ENCODE assay signal across 10 cellular contexts in genomic region chr22:27752771-27753170, GRCh38. TPM values are rescaled to one million over a fixed set of nuclear protein-coding genes. Genes with fewer than 3 reads are reported as not detected.
DNase-seq lines count a peak whose midpoint lies in the region; ATAC-seq, FAIRE-seq and TF ChIP-seq lines count a peak whose summit lies in the region.
"Had no signal": no experiment of that assay in that cellular context is flagged by ENCODE, and none has a peak within 500 bp of the region (broad histone marks: within the 10 kb centered on the region; RNA-seq: fewer than 3 reads in every experiment).

No MANE protein-coding gene starts in this region.

- H3K27me3 ChIP-seq in MG63 = no peaks in the 10 kb centered on the region

- TF ChIP-seq RAD21 in A549 (conservative IDR thresholded peaks at IDR 0.05 in 1 of 2, IDR thresholded peaks at IDR 0.05 in 1 of 2) = no peak

- TF ChIP-seq CTCF in A549 (IDR thresholded peaks at IDR 0.05) = no peak

- H3K27ac ChIP-seq in A549 = peak overlapping the region in 1 of 2 experiments; percentile 41; a peak in 3 of 6 replicates

- no peak for TF ChIP-seq POLR2A in A549 (IDR thresholded peaks at IDR 0.05; ENCODE audit: low read length)

- DNase-seq in A549 (ENCODE audit: low read depth in 1 of 2, low spot score in 1 of 2) (peak in 1 of 2 experiments; percentile 12), MG63 (peak; percentile 95), myocyte (ENCODE audit: low read depth) (peak; percentile 58), NCI-H146 treated with DMSO at 0.1 percent for 48 hours (lab: John Stamatoyannopoulos, UW; ENCODE audit: unreplicated experiment) (no peak)
- DNase-seq in activated naive CD4-positive, alpha-beta T cell treated with Interleukin-2 at 50 U/mL for 16 hours = no peak
- DNase-seq: NCI-H2171 had no signal

- CTCF ChIA-PET in A549 (lab: Yijun Ruan, JAX) = no interaction called here

- H3K9me3 ChIP-seq in A549 (no peaks in the 10 kb centered on the region), MG63 (no peaks in the 10 kb centered on the region)

- no peak for TF ChIP-seq EP300 in A549 (IDR thresholded peaks at IDR 0.05)

- no peak for FAIRE-seq in A549 (lab: Jason Lieb, UNC)

- H3K4me1 ChIP-seq in A549 = peaks cover 18% of the 10 kb centered on the region; the same call in 2 of the 3 replicates

- H3K36me3 ChIP-seq in MG63 = no peaks in the 10 kb centered on the region

- WGBS in A549 (ENCODE audit: missing lambda C conversion rate) = no CpG with 5 or more reads among the region's 4 CpGs

- H3K4me2 ChIP-seq in A549 = no peak overlapping the region

- H3K4me3 ChIP-seq in A549 (no peak overlapping the region), MG63 (no peak overlapping the region)

- ATAC-seq in A549 = peak; percentile 33 to 49; a peak in 2 of 6 replicates
- ATAC-seq in esophagus mucosa = peak; percentile 93
- ATAC-seq in HG02642 (IDR thresholded peaks at IDR 0.05; ENCODE audit: poor library complexity, unreplicated experiment) = no peak
- no peak for ATAC-seq in HG03159 (IDR thresholded peaks at IDR 0.05; ENCODE audit: unreplicated experiment)
- ATAC-seq: activated CD4-positive, CD25-positive, alpha-beta regulatory T cell treated with anti-CD3 and anti-CD28 coated beads, Interleukin-2, amount 50 U/mL, for 24 hours had no signal

- POLR2A ChIA-PET in A549 (lab: Yijun Ruan, JAX) = no interaction called here

TF ChIP-seq in A549, 52 proteins besides CTCF, POLR2A, EP300 and RAD21:
- TF ChIP-seq ZFP36 (IDR thresholded peaks at IDR 0.05; ENCODE audit: borderline replicate concordance, partially characterized antibody) = no peak
- no peak for TF ChIP-seq SREBF2 (IDR thresholded peaks at IDR 0.05)
- no peak for TF ChIP-seq GATA3 (IDR thresholded peaks at IDR 0.05; ENCODE audit: borderline replicate concordance)
- no peak for TF ChIP-seq MAX (IDR thresholded peaks at IDR 0.05)
- no peak for TF ChIP-seq CBX8 (IDR thresholded peaks at IDR 0.05)
- no peak for TF ChIP-seq TFCP2L1 (CRISPR knock-in tag; IDR thresholded peaks at IDR 0.05)
- no peak for TF ChIP-seq NR3C1 (IDR thresholded peaks at IDR 0.05)
- no peak for TF ChIP-seq ZNF302 (CRISPR knock-in tag; IDR thresholded peaks at IDR 0.05)
- no peak for TF ChIP-seq CHD2 (IDR thresholded peaks at IDR 0.05; ENCODE audit: low read length, partially characterized antibody)
- TF ChIP-seq CHD4 (IDR thresholded peaks at IDR 0.05; ENCODE audit: borderline replicate concordance) = no peak
- TF ChIP-seq EHF (CRISPR knock-in tag; IDR thresholded peaks at IDR 0.05) = no peak
- no peak for TF ChIP-seq ELK1 (IDR thresholded peaks at IDR 0.05; ENCODE audit: low read depth, low read length)
- TF ChIP-seq HMGXB4 (CRISPR knock-in tag; IDR thresholded peaks at IDR 0.05; ENCODE audit: borderline replicate concordance) = no peak
- TF ChIP-seq PBX3 (IDR thresholded peaks at IDR 0.05) = no peak
- TF ChIP-seq USF2 (IDR thresholded peaks at IDR 0.05) = no peak
- TF ChIP-seq HOXB13 (CRISPR knock-in tag; IDR thresholded peaks at IDR 0.05; ENCODE audit: low read depth) = no peak
- TF ChIP-seq BHLHE40 (IDR thresholded peaks at IDR 0.05; ENCODE audit: low read depth, low read length) = no peak
- TF ChIP-seq BCL3 (IDR thresholded peaks at IDR 0.05) = no peak
- no peak for TF ChIP-seq JUN (IDR thresholded peaks at IDR 0.05)
TF ChIP-seq in A549: peak in this region for 0.

RNA-seq across cellular contexts. Expression of gene MN1, which starts 48.8 kb away (rescaled TPM):
- 0.59 and 1.6 TPM in 2 replicates for polyA plus RNA-seq in A549 (2011; rRNA removed)
- 2.8 and 3.2 TPM in 2 replicates for polyA plus RNA-seq in A549 (2012; cell fraction: cytosol; rRNA removed)
- polyA plus RNA-seq in A549 (2012; cell fraction: nucleus; rRNA removed) = 2.7 and 3.9 TPM in 2 replicates
- polyA plus RNA-seq in A549 (2017; fragmentation: RNase III; extraction: RNeasy Plus Mini Kit Qiagen cat#74134 plus additional on column Dnase treatment) = 2.0 to 2.8 TPM (median 2.4 TPM) in 3 replicates
- 2.1 and 5.3 TPM in 2 replicates for polyA minus RNA-seq in A549 (2011; rRNA and poly(A)+ RNA removed)
- 1.4 and 1.9 TPM in 2 replicates for total RNA-seq in MG63 (2014; rRNA removed; shearing (Covaris generic); ENCODE audit: low replicate concordance)
- 1.7 TPM for total RNA-seq in esophagus mucosa
- total RNA-seq in myocyte = 1.8 and 2.4 TPM in 2 replicates
- polyA plus RNA-seq in myocyte (2012) = 2.5 TPM

Comparison
In these comparisons a context has a peak if more than half of its experiments do, and no peak if none do; other contexts are left out.
1. ATAC-seq: peak in A549 (2 of 2) and esophagus mucosa (single experiment); none in HG02642 (single experiment) and HG03159 (single experiment).
2. DNase-seq: peak in MG63 (single experiment) and myocyte (single experiment); none in NCI-H146 treated with DMSO at 0.1 percent for 48 hours (single experiment) and activated naive CD4-positive, alpha-beta T cell treated with Interleukin-2 at 50 U/mL for 16 hours (single experiment).